ENCODE assay signal across 8 cellular contexts in genomic region chr20:46057856-46058655, GRCh38. TPM values are rescaled to one million over a fixed set of nuclear protein-coding genes. Genes with fewer than 3 reads are reported as not detected.
DNase-seq lines count a peak whose midpoint lies in the region; ATAC-seq and TF ChIP-seq lines count a peak whose summit lies in the region.

No MANE protein-coding gene starts in this region.

- H2AFZ ChIP-seq in fibroblast of lung (ENCODE audit: low read length): no peak overlapping the region

- ATAC-seq in RWPE2 (ENCODE audit: low read depth) (peak; percentile 28), GM19395 (IDR thresholded peaks at IDR 0.05; ENCODE audit: unreplicated experiment) (no peak), HG02938 (IDR thresholded peaks at IDR 0.05; ENCODE audit: unreplicated experiment) (no peak), HG03571 (IDR thresholded peaks at IDR 0.05; ENCODE audit: unreplicated experiment) (no peak)
- peak; percentile 62 to 68 for ATAC-seq in naive thymus-derived CD8-positive, alpha-beta T cell

- H3K4me1 ChIP-seq in CD8-positive, alpha-beta memory T cell (ENCODE audit: insufficient read depth, low read length): peaks cover 35% of the 10 kb centered on the region
- H3K4me1 ChIP-seq in RWPE2 (ENCODE audit: insufficient read depth, poor library complexity, severe bottlenecking) (peaks cover 3% of the 10 kb centered on the region), fibroblast of lung (ENCODE audit: control insufficient read depth, extremely low read depth, insufficient read depth, low read length) (peaks cover 2% of the 10 kb centered on the region)

- no peaks in the 10 kb centered on the region for H3K9me3 Mint-ChIP-seq in CD8-positive, alpha-beta memory T cell
- H3K9me3 Mint-ChIP-seq in naive thymus-derived CD8-positive, alpha-beta T cell: no peaks in the 10 kb centered on the region

- peak; percentile 81 for TF ChIP-seq CTCF in RWPE2 (IDR thresholded peaks at IDR 0.05; ENCODE audit: poor library complexity, severe bottlenecking)
- peak; percentile 42 to 55 for TF ChIP-seq CTCF in fibroblast of lung (conservative IDR thresholded peaks at IDR 0.05 in 1 of 2, IDR thresholded peaks at IDR 0.05 in 1 of 2; ENCODE audit: low read depth in 1 of 2, low read length in 2 of 2)

- DNase-seq in CD8-positive, alpha-beta memory T cell: no peak
- peak; percentile 69 for DNase-seq in RWPE2 (ENCODE audit: low spot score)
- peak; percentile 35 to 62 for DNase-seq in fibroblast of lung (ENCODE audit: low read depth in 2 of 2)
- DNase-seq in naive thymus-derived CD8-positive, alpha-beta T cell: peak in 3 of 10 donors; percentile 1 to 24 (median 11)
- DNase-seq in HUDEP-2 (lab: John Stamatoyannopoulos, UW; ENCODE audit: unreplicated experiment in 76 of 76): no peak

- H3K27ac Mint-ChIP-seq in CD8-positive, alpha-beta memory T cell: peak overlapping the region in 1 of 8 donors; percentile 85
- H3K27ac Mint-ChIP-seq in naive thymus-derived CD8-positive, alpha-beta T cell: no peak overlapping the region

- no peaks in the 10 kb centered on the region for H3K27me3 ChIP-seq in CD8-positive, alpha-beta memory T cell (ENCODE audit: insufficient read depth, low read length, poor library complexity, severe bottlenecking)
- H3K27me3 ChIP-seq in RWPE2 (ENCODE audit: insufficient read depth, poor library complexity, severe bottlenecking) (peaks cover 41% of the 10 kb centered on the region), fibroblast of lung (ENCODE audit: control insufficient read depth, insufficient read depth, low read length) (no peaks in the 10 kb centered on the region)

- H3K27me3 Mint-ChIP-seq in CD8-positive, alpha-beta memory T cell: peaks cover 5 to 8% of the 10 kb centered on the region in 2 donors
- peaks cover 7 to 44% (median 30%) of the 10 kb centered on the region in 5 donors for H3K27me3 Mint-ChIP-seq in naive thymus-derived CD8-positive, alpha-beta T cell

- no peaks in the 10 kb centered on the region for H3K79me2 ChIP-seq in fibroblast of lung (ENCODE audit: control insufficient read depth, insufficient read depth, low read length)

- POLR2A ChIA-PET in CD8-positive, alpha-beta memory T cell (lab: Charles Lee): no interaction called here
- POLR2A ChIA-PET in naive thymus-derived CD8-positive, alpha-beta T cell (lab: Charles Lee): interaction anchor here (1.2 to 2.1 kb wide), 2 partner anchors 31 to 86 kb away, joined by 4 to 6 read pairs; partner anchors contain the start of gene ZNF335

- H3K4me2 ChIP-seq in fibroblast of lung (ENCODE audit: extremely low read depth, insufficient read depth, low read length): peak overlapping the region; percentile 75

- no peak overlapping the region for H3K9ac ChIP-seq in fibroblast of lung (ENCODE audit: insufficient read depth, low read length)

- CTCF ChIA-PET in CD8-positive, alpha-beta memory T cell (lab: Charles Lee): interaction anchor here (0.6 to 1.0 kb wide), 2 partner anchors 8 to 67 kb away, joined by 3 to 5 read pairs; no protein-coding TSS in a partner anchor

- peaks cover 44 to 49% (median 48%) of the 10 kb centered on the region in 3 donors for H3K4me1 Mint-ChIP-seq in CD8-positive, alpha-beta memory T cell
- H3K4me1 Mint-ChIP-seq in naive thymus-derived CD8-positive, alpha-beta T cell: peaks cover 27 to 47% (median 45%) of the 10 kb centered on the region in 4 donors

- peaks cover 22% of the 10 kb centered on the region for H3K36me3 ChIP-seq in CD8-positive, alpha-beta memory T cell (ENCODE audit: insufficient read depth, low read length)
- H3K36me3 ChIP-seq in RWPE2 (ENCODE audit: low read depth): peaks cover 24% of the 10 kb centered on the region
- H3K36me3 ChIP-seq in fibroblast of lung (ENCODE audit: control insufficient read depth, insufficient read depth, low read length): peaks cover 4% of the 10 kb centered on the region

- no peak overlapping the region for H3K4me3 ChIP-seq in CD8-positive, alpha-beta memory T cell (ENCODE audit: low read length)
- H3K4me3 ChIP-seq in RWPE2 (ENCODE audit: severe bottlenecking) (no peak overlapping the region), fibroblast of lung (replicated peaks in 1 of 4; ENCODE audit: control extremely low read depth in 1 of 4, insufficient read depth in 1 of 4, low read depth in 3 of 4, low read length in 4 of 4) (peak overlapping the region; percentile 31 to 55 (median 42))

- H3K36me3 Mint-ChIP-seq in CD8-positive, alpha-beta memory T cell: peaks cover 24 to 34% (median 33%) of the 10 kb centered on the region in 3 donors
- peaks cover 16 to 41% (median 35%) of the 10 kb centered on the region in 3 donors for H3K36me3 Mint-ChIP-seq in naive thymus-derived CD8-positive, alpha-beta T cell

- no peak overlapping the region for H3K27ac ChIP-seq in CD8-positive, alpha-beta memory T cell (ENCODE audit: low read depth, low read length)
- H3K27ac ChIP-seq in RWPE2 (ENCODE audit: poor library complexity, severe bottlenecking): no peak overlapping the region
- no peak overlapping the region for H3K27ac ChIP-seq in fibroblast of lung (ENCODE audit: insufficient read depth, low read length)

- H3K9me3 ChIP-seq in CD8-positive, alpha-beta memory T cell (ENCODE audit: low read length): no peaks in the 10 kb centered on the region
- H3K9me3 ChIP-seq in RWPE2 (ENCODE audit: severe bottlenecking) (no peaks in the 10 kb centered on the region), fibroblast of lung (ENCODE audit: control insufficient read depth, insufficient read depth, low read depth, low read length) (no peaks in the 10 kb centered on the region)

- H3K4me3 Mint-ChIP-seq in CD8-positive, alpha-beta memory T cell: peak overlapping the region in 4 of 7 donors; percentile 9 to 32 (median 23)
- H3K4me3 Mint-ChIP-seq in naive thymus-derived CD8-positive, alpha-beta T cell: peak overlapping the region in 8 of 10 donors; percentile 36 to 78 (median 60)

- H4K20me1 ChIP-seq in fibroblast of lung (ENCODE audit: control insufficient read depth, extremely low read depth, insufficient read depth, low read length): no peaks in the 10 kb centered on the region

RNA-seq across cellular contexts. Expression of gene SLC12A5, which starts 29.0 kb away (rescaled TPM):
- total RNA-seq in CD8-positive, alpha-beta memory T cell: not detected
- polyA plus RNA-seq in CD8-positive, alpha-beta memory T cell: not detected
- total RNA-seq in fibroblast of lung: 0.26 and 0.50 TPM in 2 replicates
- 0.11 and 0.27 TPM in 2 replicates for polyA plus RNA-seq in fibroblast of lung
- polyA plus RNA-seq in fibroblast of lung (2012): 0.29 and 1.6 TPM in 2 replicates
- polyA minus RNA-seq in fibroblast of lung (ENCODE audit: low replicate concordance): not detected in 2 replicates
- 1 to 10 TPM; 1.0 to 1.5 TPM for total RNA-seq in naive thymus-derived CD8-positive, alpha-beta T cell
- under 1 TPM in 1 of 3 donors, not detected in 2; 0.83 TPM for polyA plus RNA-seq in naive thymus-derived CD8-positive, alpha-beta T cell

RNA-seq across cellular contexts. Expression of gene NCOA5, which starts 31.7 kb away (rescaled TPM):
- 10 to 100 TPM; 34.9 to 36.9 TPM for total RNA-seq in CD8-positive, alpha-beta memory T cell
- 28.7 TPM for polyA plus RNA-seq in CD8-positive, alpha-beta memory T cell
- 8.1 and 10.0 TPM in 2 replicates for total RNA-seq in fibroblast of lung
- 18.0 and 25.7 TPM in 2 replicates for polyA plus RNA-seq in fibroblast of lung
- polyA plus RNA-seq in fibroblast of lung (2012): 13.4 and 19.3 TPM in 2 replicates
- polyA minus RNA-seq in fibroblast of lung (ENCODE audit: low replicate concordance): 16.5 and 24.6 TPM in 2 replicates
- total RNA-seq in naive thymus-derived CD8-positive, alpha-beta T cell: 10 to 100 TPM; 42.2 to 43.9 TPM
- polyA plus RNA-seq in naive thymus-derived CD8-positive, alpha-beta T cell: 10 to 100 TPM; 13.0 to 36.0 (median 18.4) TPM

RNA-seq across cellular contexts. Expression of gene MMP9, which starts 49.3 kb away (rescaled TPM):
- 1 to 10 TPM; 3.9 to 5.0 TPM for total RNA-seq in CD8-positive, alpha-beta memory T cell
- not detected for polyA plus RNA-seq in CD8-positive, alpha-beta memory T cell
- not detected in 2 replicates for total RNA-seq in fibroblast of lung
- not detected in 2 replicates for polyA plus RNA-seq in fibroblast of lung
- polyA plus RNA-seq in fibroblast of lung (2012): not detected in 2 replicates
- polyA minus RNA-seq in fibroblast of lung (ENCODE audit: low replicate concordance): not detected in 2 replicates
- 1 to 10 TPM in 1 of 2 experiments, under 1 TPM in 1; 0.75 to 1.3 TPM for total RNA-seq in naive thymus-derived CD8-positive, alpha-beta T cell
- polyA plus RNA-seq in naive thymus-derived CD8-positive, alpha-beta T cell: not detected

Comparison
In these comparisons a context has a peak if more than half of its experiments do, and no peak if none do; other contexts are left out.
1. DNase-seq: peak in RWPE2 (single experiment) and fibroblast of lung (2 of 2); none in CD8-positive, alpha-beta memory T cell (0 of 5) and HUDEP-2 (0 of 76).
2. H3K4me3 ChIP-seq: peak in fibroblast of lung (4 of 4); none in CD8-positive, alpha-beta memory T cell (single experiment) and RWPE2 (single experiment).
3. ATAC-seq: peak in RWPE2 (single experiment) and naive thymus-derived CD8-positive, alpha-beta T cell (2 of 2); none in GM19395 (single experiment), HG02938 (single experiment) and HG03571 (single experiment).